In the genomic region with DNA sequence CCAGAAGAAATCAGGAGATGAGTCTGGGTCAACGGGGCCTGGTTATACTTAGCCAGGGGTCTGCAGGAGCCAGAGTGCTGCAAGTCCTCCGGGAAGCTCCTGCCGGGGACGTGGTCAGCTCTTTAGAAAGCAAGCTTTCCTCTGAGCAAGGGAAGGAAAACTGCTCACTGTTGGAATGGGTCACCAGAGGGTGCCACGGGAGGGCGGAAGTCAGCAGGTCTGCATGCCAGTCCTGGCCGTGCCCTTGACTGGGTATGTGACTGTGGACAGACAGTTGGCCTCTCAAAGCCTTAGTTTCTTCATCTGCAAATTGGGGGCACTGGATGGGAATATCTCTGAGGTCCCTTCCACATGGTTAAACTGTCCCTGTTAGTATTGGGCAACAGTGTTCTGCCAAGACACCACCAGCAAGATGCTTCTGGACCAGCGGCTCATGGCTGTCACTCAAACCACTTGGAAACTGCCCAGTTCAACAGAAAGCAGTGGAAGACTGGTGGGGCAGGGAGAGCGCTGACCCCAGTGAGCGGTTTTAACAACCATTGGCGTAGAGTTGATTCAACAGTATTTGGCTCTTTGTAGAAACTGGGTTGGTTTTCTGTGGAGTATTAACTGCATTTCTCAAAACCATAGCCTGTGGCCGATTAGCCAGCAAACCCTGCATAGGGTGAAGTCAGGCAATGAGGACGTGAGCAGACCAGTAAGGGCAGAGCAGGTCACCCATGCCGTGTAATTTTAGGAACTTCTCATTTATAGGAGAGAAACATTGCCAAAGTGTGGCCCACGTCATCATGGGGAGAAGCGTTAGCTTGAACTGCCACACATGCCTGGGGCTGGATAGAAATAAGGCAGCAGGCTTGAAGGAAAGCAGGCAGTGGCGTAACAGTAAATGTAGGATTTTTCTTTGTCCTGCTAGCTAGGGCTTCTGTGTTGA, we compare ENCODE assay signal across 22 cellular contexts.
A peak's percentile ranks its signal among the peaks of the same experiment; 100 is the strongest.
DNase-seq lines count a peak whose midpoint lies in the region; ATAC-seq, FAIRE-seq and TF ChIP-seq lines count a peak whose summit lies in the region.
"Had no signal": no experiment of that assay in that cellular context is flagged by ENCODE, and none has a peak within 500 bp of the region (broad histone marks: within the 10 kb centered on the region; RNA-seq: fewer than 3 reads in every experiment).

No MANE protein-coding gene starts in this region.

- H3K36me3 Mint-ChIP-seq in glutamatergic neuron (ENCODE audit: unreplicated experiment) (peaks cover 5% of the 10 kb centered on the region), Caco-2 (ENCODE audit: insufficient read depth, unreplicated experiment) (peaks cover 2% of the 10 kb centered on the region)
- H3K36me3 Mint-ChIP-seq: CD4-positive, alpha-beta memory T cell had no signal

- no peak overlapping the region for H4K8ac ChIP-seq in neuronal stem cell (ENCODE audit: low read depth, low read length)

- H3K27me3 Mint-ChIP-seq in glutamatergic neuron (ENCODE audit: unreplicated experiment) (peaks cover 8% of the 10 kb centered on the region), Caco-2 (ENCODE audit: insufficient read depth, unreplicated experiment) (peaks cover 26% of the 10 kb centered on the region)

- H3K23ac ChIP-seq in neuronal stem cell (ENCODE audit: low read depth, low read length, poor library complexity): no peak overlapping the region

- CTCF ChIA-PET in Caco-2 (lab: Charles Lee): interaction anchor here (0.9 kb wide), 1 partner anchor 26 kb away, joined by 3 read pairs; no protein-coding TSS in a partner anchor

- H3K18ac ChIP-seq in neuronal stem cell (ENCODE audit: low read length): peak overlapping the region; percentile 55

- TF ChIP-seq POLR2A in heart left ventricle (IDR thresholded peaks at IDR 0.05): no peak

- peak overlapping the region; percentile 76 for H2BK5ac ChIP-seq in neuronal stem cell (ENCODE audit: low read length)

- H3K9me3 Mint-ChIP-seq in glutamatergic neuron (ENCODE audit: unreplicated experiment) (peaks cover 13% of the 10 kb centered on the region), Caco-2 (ENCODE audit: unreplicated experiment) (no peaks in the 10 kb centered on the region)
- H3K9me3 Mint-ChIP-seq: CD4-positive, alpha-beta memory T cell; GM23338 had no signal

- H3K4me1 Mint-ChIP-seq in glutamatergic neuron (ENCODE audit: low read depth, unreplicated experiment): peaks cover 36% of the 10 kb centered on the region
- no peaks in the 10 kb centered on the region for H3K4me1 Mint-ChIP-seq in Caco-2 (ENCODE audit: low read depth, unreplicated experiment)
- H3K4me1 Mint-ChIP-seq: CD4-positive, alpha-beta memory T cell had no signal

- TF ChIP-seq CTCF in heart left ventricle (IDR thresholded peaks at IDR 0.05): no peak
- TF ChIP-seq CTCF in left ventricle myocardium inferior (IDR thresholded peaks at IDR 0.05; ENCODE audit: borderline replicate concordance): no peak
- TF ChIP-seq CTCF in glutamatergic neuron (IDR thresholded peaks at IDR 0.05; ENCODE audit: partially characterized antibody, unreplicated experiment): no peak
- no peak for TF ChIP-seq CTCF in Caco-2 (IDR thresholded peaks at IDR 0.05; ENCODE audit: insufficient read depth in 1 of 2, low read depth in 1 of 2, low read length in 1 of 2, severe bottlenecking in 1 of 2, unreplicated experiment in 1 of 2)

- peak in 4 of 5 donors; percentile 27 to 64 (median 49) for DNase-seq in heart left ventricle
- no peak for DNase-seq in left ventricle myocardium inferior
- DNase-seq in glutamatergic neuron: no peak
- no peak for DNase-seq in neuronal stem cell (ENCODE audit: low spot score)
- no peak for DNase-seq in urothelium cell line (ENCODE audit: low spot score)
- DNase-seq in GF-D8 (lab: John Stamatoyannopoulos, UW): no peak
- no peak for DNase-seq in Caco-2
- DNase-seq: Calu3; CD4-positive, alpha-beta memory T cell; HCEC 1CT; NCI-H1048; NCI-H1436 treated with DMSO at 0.1 percent for 48 hours; NCI-H2029; NCI-H526; Peyer's patch; SHP77 had no signal

- no peak overlapping the region for H3K9ac ChIP-seq in neuronal stem cell (ENCODE audit: low read depth, low read length, poor library complexity)
- H3K9ac ChIP-seq: BLaER1 had no signal

- peak overlapping the region in 2 of 12 donors; percentile 13 to 45 for H3K27ac ChIP-seq in heart left ventricle
- no peak overlapping the region for H3K27ac ChIP-seq in left ventricle myocardium inferior (replicated peaks)
- H3K27ac ChIP-seq in neuronal stem cell (replicated peaks; ENCODE audit: low read length): no peak overlapping the region
- H3K27ac ChIP-seq: BLaER1, Peyer's patch had no signal

- H4K91ac ChIP-seq in neuronal stem cell (ENCODE audit: low read depth, low read length, poor library complexity): no peak overlapping the region

- H2BK120ac ChIP-seq in neuronal stem cell (ENCODE audit: low read depth, low read length): peak overlapping the region; percentile 75

- H3K36me3 ChIP-seq in heart left ventricle (no peaks in the 10 kb centered on the region), left ventricle myocardium inferior (no peaks in the 10 kb centered on the region), neuronal stem cell (replicated peaks in 1 of 2; ENCODE audit: control insufficient read depth in 2 of 2, insufficient read depth in 2 of 2, low read length in 2 of 2) (no peaks in the 10 kb centered on the region), Caco-2 (ENCODE audit: control insufficient read depth, insufficient read depth, low read length) (no peaks in the 10 kb centered on the region)
- H3K36me3 ChIP-seq: BLaER1, Peyer's patch had no signal

- ATAC-seq in heart left ventricle (peak in 3 of 4 donors; percentile 50 to 90 (median 82)), GM21381 (IDR thresholded peaks at IDR 0.05; ENCODE audit: unreplicated experiment) (no peak)
- ATAC-seq: GM12878, K562 had no signal

- H3K4me1 ChIP-seq in heart left ventricle (peaks cover 0 to 19% (median 0%) of the 10 kb centered on the region in 12 donors), left ventricle myocardium inferior (no peaks in the 10 kb centered on the region), neuronal stem cell (ENCODE audit: control insufficient read depth in 2 of 2, insufficient read depth in 1 of 2, low read depth in 1 of 2, low read length in 2 of 2) (peaks cover 3 to 6% of the 10 kb centered on the region in 2 donors), Caco-2 (no peaks in the 10 kb centered on the region)
- H3K4me1 ChIP-seq: BLaER1, Peyer's patch had no signal

- no peak overlapping the region for H2AFZ ChIP-seq in neuronal stem cell (ENCODE audit: low read length)

- no peak overlapping the region for H2BK12ac ChIP-seq in neuronal stem cell (ENCODE audit: low read length)

- no peaks in the 10 kb centered on the region for H3K79me1 ChIP-seq in neuronal stem cell (ENCODE audit: low read depth, low read length)

- H3K4me3 Mint-ChIP-seq in glutamatergic neuron (ENCODE audit: unreplicated experiment) (peak overlapping the region; percentile 34), Caco-2 (ENCODE audit: unreplicated experiment) (no peak overlapping the region)
- H3K4me3 Mint-ChIP-seq: CD4-positive, alpha-beta memory T cell; GM23338 had no signal

- H3K9me3 ChIP-seq in heart left ventricle (no peaks in the 10 kb centered on the region), left ventricle myocardium inferior (replicated peaks) (no peaks in the 10 kb centered on the region), neuronal stem cell (replicated peaks in 1 of 2; ENCODE audit: control insufficient read depth in 2 of 2, insufficient read depth in 1 of 2, low read depth in 1 of 2, low read length in 2 of 2) (no peaks in the 10 kb centered on the region), Caco-2 (no peaks in the 10 kb centered on the region)
- H3K9me3 ChIP-seq: BLaER1, Peyer's patch had no signal

- H2AK5ac ChIP-seq in neuronal stem cell (ENCODE audit: low read depth, low read length): peak overlapping the region; percentile 35

- H3K27me3 ChIP-seq in heart left ventricle (no peaks in the 10 kb centered on the region), left ventricle myocardium inferior (ENCODE audit: low read depth) (no peaks in the 10 kb centered on the region), neuronal stem cell (ENCODE audit: control insufficient read depth in 3 of 3, insufficient read depth in 3 of 3, low read depth in 1 of 3, low read length in 3 of 3) (peaks cover 0 to 28% (median 0%) of the 10 kb centered on the region in 3 experiments), Caco-2 (replicated peaks; ENCODE audit: control insufficient read depth, insufficient read depth, low read length) (peaks cover 4% of the 10 kb centered on the region)
- H3K27me3 ChIP-seq: BLaER1, Peyer's patch had no signal

- H3K27ac Mint-ChIP-seq in glutamatergic neuron (ENCODE audit: unreplicated experiment) (peak overlapping the region; percentile 28), Caco-2 (ENCODE audit: unreplicated experiment) (no peak overlapping the region)
- H3K27ac Mint-ChIP-seq: CD4-positive, alpha-beta memory T cell; GM23338 had no signal

- peak; percentile 13 for FAIRE-seq in urothelium cell line (lab: Jason Lieb, UNC)
- FAIRE-seq: GM12878, GM19239, K562 had no signal

- BruUV-seq in Caco-2 (replicated peaks; lab: Mats Ljungman, UMichigan): no TSS peak

- no peak overlapping the region for H3K14ac ChIP-seq in neuronal stem cell (ENCODE audit: low read length)

- H3K4me3 ChIP-seq in heart left ventricle: no peak overlapping the region
- no peak overlapping the region for H3K4me3 ChIP-seq in left ventricle myocardium inferior
- H3K4me3 ChIP-seq in neuronal stem cell (ENCODE audit: low read length in 2 of 2): no peak overlapping the region
- H3K4me3 ChIP-seq in Caco-2 (ENCODE audit: low read depth, low read length): no peak overlapping the region
- H3K4me3 ChIP-seq: BLaER1, GM12878, GM23338, K562, Peyer's patch had no signal

- no peak overlapping the region for H3K4me2 ChIP-seq in neuronal stem cell (ENCODE audit: insufficient read depth, low read length, poor library complexity, severe bottlenecking)
- H3K4me2 ChIP-seq: BLaER1, GM23338 had no signal

- POLR2A ChIA-PET in Caco-2 (lab: Charles Lee): no interaction called here

- WGBS in heart left ventricle, 4 donors: 73 to 92% (median 83%) methylated on average over 16 to 17 of the region's 17 CpGs
- WGBS in neuronal stem cell (ENCODE audit: extremely low coverage in 2 of 2, insufficient read length in 2 of 2, insufficient replicate concordance in 1 of 2), 2 donors: no CpG with 5 or more reads among the region's 17 CpGs

- intact Hi-C loops in heart left ventricle (cut with DNase I) (no loop called here), left ventricle myocardium inferior (cut with micrococcal nuclease) (no loop called here), Caco-2 (cut with micrococcal nuclease; ENCODE audit: unreplicated experiment) (no loop called here)

- no peak overlapping the region for H3K4ac ChIP-seq in neuronal stem cell (ENCODE audit: low read length)

- no peak overlapping the region for H2BK15ac ChIP-seq in neuronal stem cell (ENCODE audit: low read length)

Comparison
In these comparisons a context has a peak if more than half of its experiments do, and no peak if none do; other contexts are left out.
1. DNase-seq: peak in heart left ventricle (4 of 5); none in left ventricle myocardium inferior (single experiment), glutamatergic neuron (single experiment), neuronal stem cell (single experiment), urothelium cell line (single experiment), GF-D8 (single experiment) and Caco-2 (0 of 2).